Comparison of ENCODE assay signal across 22 cellular contexts in genomic region chr21:42983869-42984268, GRCh38. TPM values are rescaled to one million over a fixed set of nuclear protein-coding genes. Genes with fewer than 3 reads are reported as not detected.
DNase-seq lines count a peak whose midpoint lies in the region; ATAC-seq, FAIRE-seq and TF ChIP-seq lines count a peak whose summit lies in the region.
"Had no signal": no experiment of that assay in that cellular context is flagged by ENCODE, and none has a peak within 500 bp of the region (broad histone marks: within the 10 kb centered on the region; RNA-seq: fewer than 3 reads in every experiment).

No MANE protein-coding gene starts in this region.

- no CpG with 5 or more reads among the region's 5 CpGs for WGBS in IMR-90 (ENCODE audit: extremely low coverage in 2 of 2, insufficient read length in 1 of 2), 2 experiments
- whole genome bisulfite sequencing in K562 (ENCODE audit: insufficient coverage, low coverage, missing lambda C conversion rate) = 74% methylated on average over 5 of the region's 5 CpGs

- peak overlapping the region; percentile 43; the same call in 1 of the 2 replicates for H2AK5ac ChIP-seq in IMR-90 (ENCODE audit: low read depth, low read length)

- H3K4me3 ChIP-seq in IMR-90 (ENCODE audit: insufficient read depth, low read depth, low read length) (no peak overlapping the region), K562 (no peak overlapping the region)
- H3K4me3 ChIP-seq: GM12878, GM23338 had no signal

- no peak for TF ChIP-seq EP300 in K562 (IDR thresholded peaks at IDR 0.05; ENCODE audit: low read length)

- no peak overlapping the region for H2AK9ac ChIP-seq in IMR-90 (replicated peaks; ENCODE audit: low read depth, low read length, poor library complexity)

- CTCF ChIA-PET in IMR-90 (lab: Yijun Ruan, JAX) = no interaction called here
- CTCF ChIA-PET in K562 (lab: Yijun Ruan, JAX; ENCODE audit: low intra/inter-chr PET ratio) = no interaction called here

- dilution Hi-C loops in IMR-90 (cut with HindIII; ENCODE audit: low sequenced_read_pairs, unreplicated experiment) = no loop called here

- BruUV-seq in IMR-90 (replicated peaks; lab: Mats Ljungman, UMichigan) (no TSS peak), K562 (replicated peaks; lab: Mats Ljungman, UMichigan) (no TSS peak)

- H3K27ac ChIP-seq in 22Rv1 (0 out of 2 replicates have a peak overlapping the region, but pooled peaks have one; percentile 5), IMR-90 (ENCODE audit: insufficient read depth, low read length) (no peak overlapping the region), K562 (ENCODE audit: extremely low read depth, low read depth, low read length) (no peak overlapping the region)

- H4K91ac ChIP-seq in IMR-90 (ENCODE audit: insufficient read depth, low read depth, low read length) = no peak overlapping the region

- no peak overlapping the region for H3K4me3 Mint-ChIP-seq in osteocyte (ENCODE audit: unreplicated experiment)
- H3K4me3 Mint-ChIP-seq: CD8-positive, alpha-beta memory T cell; GM23338; HFFc6 had no signal

- H3K9me3 Mint-ChIP-seq in osteocyte (ENCODE audit: unreplicated experiment) = no peaks in the 10 kb centered on the region
- H3K9me3 Mint-ChIP-seq: CD4-positive, CD25-positive, alpha-beta regulatory T cell; CD8-positive, alpha-beta memory T cell; GM23338; HFFc6 had no signal

- peaks cover 11% of the 10 kb centered on the region for H3K4me1 Mint-ChIP-seq in osteocyte (ENCODE audit: unreplicated experiment)

- no peak overlapping the region for H3K56ac ChIP-seq in IMR-90 (ENCODE audit: extremely low read depth, insufficient read depth, low read length)

- H3K9me3 ChIP-seq in IMR-90 (ENCODE audit: control insufficient read depth, insufficient read depth, low read length) = no peaks in the 10 kb centered on the region
- H3K9me3 ChIP-seq in K562 (replicated peaks; ENCODE audit: control insufficient read depth, insufficient read depth, low read depth, low read length) = no peaks in the 10 kb centered on the region
- H3K9me3 ChIP-seq: BE2C had no signal

- no peak overlapping the region for H3K18ac ChIP-seq in IMR-90 (ENCODE audit: low read depth, low read length)

- H2BK5ac ChIP-seq in IMR-90 (ENCODE audit: low read depth, low read length, poor library complexity, severe bottlenecking) = peak overlapping the region; percentile 85

- no peak for FAIRE-seq in K562 (lab: Jason Lieb, UNC)
- FAIRE-seq: GM12878, H54 had no signal

- POLR2A ChIA-PET in IMR-90 (lab: Charles Lee; ENCODE audit: unreplicated experiment) = no interaction called here
- POLR2A ChIA-PET in K562 (lab: Yijun Ruan, JAX) = interaction anchor here (1.1 to 10.7 kb wide), 2 partner anchors 10 kb away, joined by 3 to 105 read pairs; partner anchors contain the start of gene PKNOX1

- H2AFZ ChIP-seq in IMR-90 (replicated peaks; ENCODE audit: low read length, poor library complexity) = no peak overlapping the region
- no peak overlapping the region for H2AFZ ChIP-seq in K562 (ENCODE audit: low read depth, low read length)
- H2AFZ ChIP-seq: GM23338 had no signal

- in situ Hi-C loops in IMR-90 (cut with MboI; ENCODE audit: low sequenced_read_pairs) (no loop called here), K562 (cut with MboI) (no loop called here)

- no peak overlapping the region for H3K4me2 ChIP-seq in IMR-90 (ENCODE audit: low read depth, low read length)
- no peak overlapping the region for H3K4me2 ChIP-seq in K562 (ENCODE audit: insufficient read depth, low read length)
- H3K4me2 ChIP-seq: GM23338 had no signal

- H3K9me1 ChIP-seq in IMR-90 (ENCODE audit: insufficient read depth, low read length) = peaks cover 20% of the 10 kb centered on the region
- H3K9me1 ChIP-seq in K562 (ENCODE audit: control insufficient read depth, insufficient read depth, low read length) = no peaks in the 10 kb centered on the region

- no peak for DNase-seq in IMR-90
- DNase-seq in K562 (ENCODE audit: extremely low read depth in 1 of 4, low spot score in 3 of 4) = no peak
- DNase-seq in osteocyte (ENCODE audit: extremely low spot score, unreplicated experiment) = no peak
- no peak for DNase-seq in KG1 (lab: John Stamatoyannopoulos, UW)
- DNase-seq in RPMI8226 = no peak
- DNase-seq: ACHN; BE2C; C1 segment of cervical spinal cord; CD8-positive, alpha-beta memory T cell; COR-L47; DMS 273 treated with DMSO at 0.1 percent for 48 hours; DMS53; HCEC 1CT; HFFc6 had no signal

- no peak overlapping the region for H2BK15ac ChIP-seq in IMR-90 (ENCODE audit: low read depth, low read length)

- intact Hi-C loops in IMR-90 (cut with micrococcal nuclease) = no loop called here
- intact Hi-C loops in K562 (cut with micrococcal nuclease) = no loop called here

- H4K20me1 ChIP-seq in IMR-90 (ENCODE audit: insufficient read depth, low read length) (peaks cover 11% of the 10 kb centered on the region; the same call in 1 of the 2 replicates), K562 (replicated peaks; ENCODE audit: control insufficient read depth, insufficient read depth, low read length) (peaks cover 5% of the 10 kb centered on the region; the same call in 1 of the 2 replicates)

- no peak overlapping the region for H4K5ac ChIP-seq in IMR-90 (ENCODE audit: low read depth, low read length)

- H3K27me3 Mint-ChIP-seq in osteocyte (ENCODE audit: unreplicated experiment) = no peaks in the 10 kb centered on the region
- H3K27me3 Mint-ChIP-seq: CD4-positive, CD25-positive, alpha-beta regulatory T cell; CD8-positive, alpha-beta memory T cell had no signal

- H3K27ac Mint-ChIP-seq in osteocyte (ENCODE audit: unreplicated experiment) = peak overlapping the region; percentile 64

- peak overlapping the region in 1 of 2 experiments; percentile 42; a peak in 1 of 4 replicates for H4K8ac ChIP-seq in IMR-90 (ENCODE audit: low read depth in 2 of 2, low read length in 2 of 2)

- H3K14ac ChIP-seq in IMR-90 (replicated peaks; ENCODE audit: low read depth, low read length) = no peak overlapping the region

- no peak overlapping the region for H2BK120ac ChIP-seq in IMR-90 (ENCODE audit: low read depth, low read length)

- H3K9ac ChIP-seq in IMR-90 (ENCODE audit: low read depth, low read length) = no peak overlapping the region
- H3K9ac ChIP-seq in K562 (ENCODE audit: insufficient read depth in 1 of 2, low read depth in 2 of 2, low read length in 2 of 2) = no peak overlapping the region

- peaks cover 17% of the 10 kb centered on the region for H3K4me1 ChIP-seq in IMR-90 (ENCODE audit: control insufficient read depth, insufficient read depth, low read length)
- H3K4me1 ChIP-seq in K562 (replicated peaks in 1 of 2; ENCODE audit: control insufficient read depth in 2 of 2, insufficient read depth in 2 of 2, low read length in 2 of 2) = peaks cover 6 to 15% of the 10 kb centered on the region in 2 experiments
- H3K4me1 ChIP-seq: BE2C had no signal

- peaks cover 32 to 75% of the 10 kb centered on the region in 2 experiments for H3K79me1 ChIP-seq in IMR-90 (ENCODE audit: low read depth in 1 of 2, low read length in 2 of 2)

- H3K27me3 ChIP-seq in IMR-90 (ENCODE audit: control insufficient read depth, insufficient read depth, low read length) (no peaks in the 10 kb centered on the region), K562 (ENCODE audit: control insufficient read depth in 2 of 2, insufficient read depth in 2 of 2, low read length in 2 of 2) (no peaks in the 10 kb centered on the region)
- H3K27me3 ChIP-seq: BE2C had no signal

- no peak overlapping the region; the same call in 1 of the 2 replicates for H2BK20ac ChIP-seq in IMR-90 (ENCODE audit: low read depth, low read length)

- TF ChIP-seq CTCF in 22Rv1 (IDR thresholded peaks at IDR 0.05) (no peak), IMR-90 (conservative IDR thresholded peaks at IDR 0.05; ENCODE audit: low read depth, low read length) (no peak), K562 (IDR thresholded peaks at IDR 0.05 in 2 of 3, conservative IDR thresholded peaks at IDR 0.05 in 1 of 3; ENCODE audit: insufficient read depth in 2 of 3, low read depth in 1 of 3, low read length in 3 of 3) (no peak), osteocyte (IDR thresholded peaks at IDR 0.05) (no peak)

- peaks cover 34% of the 10 kb centered on the region for H3K79me2 ChIP-seq in K562 (ENCODE audit: control insufficient read depth, insufficient read depth, low read length)

- TF ChIP-seq RAD21 in IMR-90 (IDR thresholded peaks at IDR 0.05; ENCODE audit: low read length) (no peak), K562 (CRISPR knock-in tag; conservative IDR thresholded peaks at IDR 0.05 in 1 of 2, IDR thresholded peaks at IDR 0.05 in 1 of 2) (no peak)

- H3K36me3 Mint-ChIP-seq in osteocyte (ENCODE audit: unreplicated experiment) = peaks cover 2% of the 10 kb centered on the region

- no peak overlapping the region for H3K23ac ChIP-seq in IMR-90 (ENCODE audit: low read depth, low read length)

- TF ChIP-seq POLR2A in IMR-90 (IDR thresholded peaks at IDR 0.05; ENCODE audit: low read depth, low read length) = no peak
- no peak for TF ChIP-seq POLR2A in K562 (conservative IDR thresholded peaks at IDR 0.05)

- ATAC-seq in IMR-90 (ENCODE audit: low read depth) (no peak), K562 (no peak), HG02759 (IDR thresholded peaks at IDR 0.05; ENCODE audit: unreplicated experiment) (no peak)
- ATAC-seq: GM23338 had no signal

- peak overlapping the region; percentile 7; the same call in 1 of the 2 replicates for H3K4ac ChIP-seq in IMR-90 (ENCODE audit: low read depth, low read length)

- H3K36me3 ChIP-seq in IMR-90 (ENCODE audit: control insufficient read depth, insufficient read depth, low read length) (peaks cover 2% of the 10 kb centered on the region; the same call in 1 of the 2 replicates), K562 (ENCODE audit: control insufficient read depth, insufficient read depth, low read length) (peaks cover 5% of the 10 kb centered on the region; the same call in 2 of the 3 replicates)

RNA-seq across cellular contexts. Expression of gene PKNOX1, which starts 9.5 kb away (rescaled TPM):
- total RNA-seq in IMR-90 (2012; rRNA removed) (35.0 and 48.3 TPM in 2 replicates), K562 (2014; rRNA removed) (9.6 and 13.2 TPM in 2 replicates), K562 (2014; rRNA removed; fragmentation: Illumina TruSeq; extraction: Trizol) (12.2 and 14.5 TPM in 2 replicates), K562 (2015; rRNA removed; fragmentation: Illumina TruSeq; extraction: Trizol) (7.1 and 10.0 TPM in 2 replicates), K562 (2021) (11.7 and 14.9 TPM in 2 replicates), osteocyte (12.2 and 14.2 TPM in 2 replicates)
- polyA plus RNA-seq in IMR-90 (2012; rRNA removed) (51.5 and 61.0 TPM in 2 replicates), K562 (2011; rRNA removed) (21.8 and 25.9 TPM in 2 replicates), K562 (2014; fragmentation: Illumina TruSeq; extraction: Trizol) (10.4 and 16.0 TPM in 2 replicates), K562 (2014; fragmentation: Nextera tagmentation; extraction: Ambion mirVana) (10 to 100 TPM in 1 of 2 experiments, 1 to 10 TPM in 1; 8.8 to 13.2 TPM), K562 (2014; rRNA removed) (12.7 and 15.4 TPM in 2 replicates)
- 12.0 and 47.8 TPM in 2 replicates for polyA plus RNA-seq in IMR-90 (2012; cell fraction: cytosol; rRNA removed)
- polyA plus RNA-seq in IMR-90 (2012; cell fraction: nucleus; rRNA removed; ENCODE audit: low replicate concordance) = 46.2 and 70.3 TPM in 2 replicates
- total RNA-seq in K562 (2011; cell fraction: chromatin; rRNA removed; ENCODE audit: low replicate concordance) = 77.9 and 112 TPM in 2 replicates
- total RNA-seq in K562 (2011; cell fraction: nucleolus; rRNA removed) = 19.3 and 19.8 TPM in 2 replicates
- 31.2 and 36.2 TPM in 2 replicates for total RNA-seq in K562 (2011; cell fraction: nucleoplasm; rRNA removed)
- 26.2 and 27.5 TPM in 2 replicates for polyA plus RNA-seq in K562 (2011; cell fraction: cytosol; rRNA removed)
- 27.5 and 40.6 TPM in 2 replicates for polyA plus RNA-seq in K562 (2011; cell fraction: nucleus; rRNA removed)
- polyA plus RNA-seq in K562 (2012) = 14.5 and 18.7 TPM in 2 replicates
- polyA minus RNA-seq in K562 (2011; rRNA and poly(A)+ RNA removed) = 35.3 and 58.4 TPM in 2 replicates
- 6.0 and 16.1 TPM in 2 replicates for polyA minus RNA-seq in K562 (2011; cell fraction: cytosol; rRNA and poly(A)+ RNA removed)
- polyA minus RNA-seq in K562 (2011; cell fraction: nucleus; rRNA and poly(A)+ RNA removed) = 13.2 and 35.0 TPM in 2 replicates

RNA-seq across cellular contexts. Expression of gene ERVH48-1, which starts 58.4 kb away (rescaled TPM):
- total RNA-seq in IMR-90 (2012; rRNA removed) (under 0.01 TPM in 1 of 2 replicates, not detected in the other), K562 (2014; rRNA removed) (0.09 TPM in 1 of 2 replicates, not detected in the other), K562 (2014; rRNA removed; fragmentation: Illumina TruSeq; extraction: Trizol) (0.06 TPM in 1 of 2 replicates, not detected in the other), K562 (2015; rRNA removed; fragmentation: Illumina TruSeq; extraction: Trizol) (0.08 TPM in 1 of 2 replicates, not detected in the other), K562 (2021) (0.09 TPM in 1 of 2 replicates, not detected in the other), osteocyte (not detected in 2 replicates)
- polyA plus RNA-seq in IMR-90 (2012; rRNA removed) (not detected in 2 replicates), K562 (2011; rRNA removed) (0.22 and 0.49 TPM in 2 replicates), K562 (2014; fragmentation: Illumina TruSeq; extraction: Trizol) (0.07 and 0.16 TPM in 2 replicates), K562 (2014; fragmentation: Nextera tagmentation; extraction: Ambion mirVana) (under 1 TPM; 0.08 to 0.15 TPM), K562 (2014; rRNA removed) (0.11 and 0.20 TPM in 2 replicates)
- polyA plus RNA-seq in IMR-90 (2012; cell fraction: cytosol; rRNA removed) = not detected in 2 replicates
- 0.06 TPM in 1 of 2 replicates, not detected in the other for polyA plus RNA-seq in IMR-90 (2012; cell fraction: nucleus; rRNA removed; ENCODE audit: low replicate concordance)
- 0.23 and 0.28 TPM in 2 replicates for total RNA-seq in K562 (2011; cell fraction: chromatin; rRNA removed; ENCODE audit: low replicate concordance)
- 0.13 TPM in 1 of 2 replicates, not detected in the other for total RNA-seq in K562 (2011; cell fraction: nucleolus; rRNA removed)
- 0.51 and 0.53 TPM in 2 replicates for total RNA-seq in K562 (2011; cell fraction: nucleoplasm; rRNA removed)
- 0.25 and 0.32 TPM in 2 replicates for polyA plus RNA-seq in K562 (2011; cell fraction: cytosol; rRNA removed)
- 0.13 and 0.27 TPM in 2 replicates for polyA plus RNA-seq in K562 (2011; cell fraction: nucleus; rRNA removed)
- polyA plus RNA-seq in K562 (2012) = 0.28 and 0.31 TPM in 2 replicates
- 0.06 and 0.07 TPM in 2 replicates for polyA minus RNA-seq in K562 (2011; rRNA and poly(A)+ RNA removed)
- not detected in 2 replicates for polyA minus RNA-seq in K562 (2011; cell fraction: cytosol; rRNA and poly(A)+ RNA removed)
- not detected in 2 replicates for polyA minus RNA-seq in K562 (2011; cell fraction: nucleus; rRNA and poly(A)+ RNA removed)
- total RNA-seq: A172; CD4-positive, CD25-positive, alpha-beta regulatory T cell; CD8-positive, alpha-beta memory T cell; GM12878; HFFc6; HT-29 had no signal
- polyA plus RNA-seq: CD8-positive, alpha-beta memory T cell had no signal
